In the genomic region with DNA sequence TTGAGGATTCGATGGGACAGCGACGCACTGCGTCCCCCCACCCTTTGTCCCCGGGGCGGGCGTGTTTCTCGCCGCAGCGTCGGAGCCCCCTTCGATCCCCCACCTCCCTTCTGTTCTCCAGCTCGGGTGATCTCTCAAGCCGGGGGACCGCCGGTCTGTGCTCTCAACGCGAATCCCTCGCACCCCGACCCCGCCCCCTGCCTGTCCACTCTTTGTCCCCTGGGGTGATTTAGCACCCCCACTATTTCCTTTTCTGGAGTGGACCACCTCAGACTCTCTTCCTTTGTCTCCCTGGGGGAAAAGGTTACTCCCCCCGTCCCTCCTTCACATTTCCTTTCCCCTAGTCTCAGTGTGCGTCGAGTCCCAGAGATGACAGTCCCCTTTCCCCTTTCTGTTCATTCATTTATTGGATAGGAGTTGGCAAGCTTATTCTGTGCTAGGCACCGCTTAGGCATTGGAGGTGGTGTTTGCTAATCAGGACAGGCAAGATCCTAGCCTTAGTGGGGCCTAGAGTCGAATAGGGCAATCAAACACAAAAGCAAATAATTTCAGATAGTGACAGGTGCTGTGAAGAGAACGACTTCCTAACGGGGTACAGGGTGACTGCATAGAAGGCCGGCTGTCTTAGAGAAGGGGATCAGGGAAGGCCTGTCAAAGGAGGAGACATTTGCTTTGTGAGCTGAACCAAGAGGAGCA, we compare ENCODE assay signal across 1 cellular context.
TF ChIP-seq lines count a peak whose summit lies in the region.

No MANE protein-coding gene starts in this region.

TF ChIP-seq in WTC11, 78 proteins besides CTCF, POLR2A, EP300 and RAD21 (continued from another document):
- no peak for TF ChIP-seq AFF4 (CRISPR knock-in tag; IDR thresholded peaks at IDR 0.05; ENCODE audit: borderline replicate concordance)
- TF ChIP-seq NFYB (CRISPR knock-in tag; conservative IDR thresholded peaks at IDR 0.05; ENCODE audit: low read depth), result no peak
- TF ChIP-seq ESRRA (CRISPR knock-in tag; IDR thresholded peaks at IDR 0.05; ENCODE audit: borderline replicate concordance), result no peak
- no peak for TF ChIP-seq ZNF138 (CRISPR knock-in tag; conservative IDR thresholded peaks at IDR 0.05)
- TF ChIP-seq ELF4 (CRISPR knock-in tag; IDR thresholded peaks at IDR 0.05; ENCODE audit: low read depth), result no peak
- no peak for TF ChIP-seq GTF2I (CRISPR knock-in tag; conservative IDR thresholded peaks at IDR 0.05)
- no peak for TF ChIP-seq CREM (CRISPR knock-in tag; IDR thresholded peaks at IDR 0.05)
